Comparison of ENCODE assay signal across 13 cellular contexts in the genomic region with DNA sequence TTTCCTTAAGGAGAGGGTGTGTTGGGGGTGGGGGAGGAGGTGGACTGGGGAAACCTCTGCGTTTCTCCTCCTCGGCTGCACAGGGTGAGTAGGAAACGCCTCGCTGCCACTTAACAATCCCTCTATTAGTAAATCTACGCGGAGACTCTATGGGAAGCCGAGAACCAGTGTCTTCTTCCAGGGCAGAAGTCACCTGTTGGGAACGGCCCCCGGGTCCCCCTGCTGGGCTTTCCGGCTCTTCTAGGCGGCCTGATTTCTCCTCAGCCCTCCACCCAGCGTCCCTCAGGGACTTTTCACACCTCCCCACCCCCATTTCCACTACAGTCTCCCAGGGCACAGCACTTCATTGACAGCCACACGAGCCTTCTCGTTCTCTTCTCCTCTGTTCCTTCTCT. TPM values are rescaled to one million over a fixed set of nuclear protein-coding genes. Genes with fewer than 3 reads are reported as not detected.
DNase-seq lines count a peak whose midpoint lies in the region; ATAC-seq and TF ChIP-seq lines count a peak whose summit lies in the region.
"Had no signal": no experiment of that assay in that cellular context is flagged by ENCODE, and none has a peak within 500 bp of the region (broad histone marks: within the 10 kb centered on the region; RNA-seq: fewer than 3 reads in every experiment).

No MANE protein-coding gene starts in this region.

- H3K36me3 ChIP-seq in prostate gland: no peaks in the 10 kb centered on the region
- H3K36me3 ChIP-seq: BE2C, cardiac muscle cell had no signal

- H3K4me1 Mint-ChIP-seq in activated CD4-positive, alpha-beta T cell treated with anti-CD3 and anti-CD28 coated beads, Interleukin-2, amount 10 ng/mL, durations not matched to agents 7 days and 5 days: peaks cover 35% of the 10 kb centered on the region
- H3K4me1 Mint-ChIP-seq in stimulated activated effector memory CD8-positive, alpha-beta T cell treated with anti-CD3 and anti-CD28 coated beads, Interleukin-12 subunit alpha, Interleukin-12 subunit beta, amount 100 ng/mL, for 72 hours: peaks cover 48% of the 10 kb centered on the region

- peaks cover 82% of the 10 kb centered on the region for H3K27me3 ChIP-seq in prostate gland (replicated peaks; ENCODE audit: insufficient read depth)

- peaks cover 81% of the 10 kb centered on the region for H3K27me3 Mint-ChIP-seq in activated CD4-positive, alpha-beta T cell treated with anti-CD3 and anti-CD28 coated beads, Interleukin-2, amount 10 ng/mL, durations not matched to agents 7 days and 5 days

- peaks cover 3% of the 10 kb centered on the region for H3K36me3 Mint-ChIP-seq in activated CD4-positive, alpha-beta T cell treated with anti-CD3 and anti-CD28 coated beads, Interleukin-2, amount 10 ng/mL, durations not matched to agents 7 days and 5 days (ENCODE audit: low read depth)
- peaks cover 12% of the 10 kb centered on the region for H3K36me3 Mint-ChIP-seq in stimulated activated effector memory CD8-positive, alpha-beta T cell treated with anti-CD3 and anti-CD28 coated beads, Interleukin-12 subunit alpha, Interleukin-12 subunit beta, amount 100 ng/mL, for 72 hours

- H3K9me3 Mint-ChIP-seq in activated CD4-positive, alpha-beta T cell treated with anti-CD3 and anti-CD28 coated beads, Interleukin-2, amount 10 ng/mL, durations not matched to agents 7 days and 5 days: no peaks in the 10 kb centered on the region
- H3K9me3 Mint-ChIP-seq in stimulated activated effector memory CD8-positive, alpha-beta T cell treated with anti-CD3 and anti-CD28 coated beads, Interleukin-12 subunit alpha, Interleukin-12 subunit beta, amount 100 ng/mL, for 72 hours: no peaks in the 10 kb centered on the region

- no peaks in the 10 kb centered on the region for H3K4me1 ChIP-seq in prostate gland (replicated peaks)
- H3K4me1 ChIP-seq: BE2C had no signal

- H3K27ac ChIP-seq in prostate gland: no peak overlapping the region
- H3K27ac ChIP-seq: cardiac muscle cell had no signal

- DNase-seq in activated CD4-positive, alpha-beta T cell treated with anti-CD3 and anti-CD28 coated beads, Interleukin-2, amount 10 ng/mL, durations not matched to agents 7 days and 5 days: no peak
- no peak for DNase-seq in activated CD4-positive, alpha-beta T cell treated with anti-CD3 and anti-CD28 coated beads, Interleukin-2, amount 50 U/mL, for 4 hours
- DNase-seq in NCI-H2171 treated with DMSO at 0.1 percent for 48 hours (lab: John Stamatoyannopoulos, UW) (peak; percentile 69), ecto neural progenitor cell (ENCODE audit: low spot score) (peak; percentile 66), activated gamma-delta T cell (lab: John Stamatoyannopoulos, UW) (no peak), prostate gland (ENCODE audit: low spot score) (no peak)
- no peak for DNase-seq in stimulated activated effector memory CD8-positive, alpha-beta T cell treated with anti-CD3 and anti-CD28 coated beads, Interleukin-12 subunit alpha, Interleukin-12 subunit beta, amount 100 ng/mL, for 72 hours (ENCODE audit: low spot score in 2 of 2)
- DNase-seq: activated CD4-positive, CD25-positive, alpha-beta regulatory T cell treated with anti-CD3 and anti-CD28 coated beads, Interleukin-2, amount 50 U/mL, for 72 hours; BE2C; stimulated activated CD4-positive, alpha-beta T cell treated with anti-CD3 and anti-CD28 coated beads, Interleukin-4, amount 100 ng/mL, for 24 hours had no signal

- H3K9me3 ChIP-seq in prostate gland: no peaks in the 10 kb centered on the region
- H3K9me3 ChIP-seq: BE2C had no signal

- POLR2A ChIA-PET in activated CD4-positive, alpha-beta T cell treated with anti-CD3 and anti-CD28 coated beads, Interleukin-2, amount 10 ng/mL, durations not matched to agents 7 days and 5 days (lab: Charles Lee): no interaction called here

- no peak overlapping the region for H3K4me3 ChIP-seq in prostate gland
- H3K4me3 ChIP-seq: cardiac muscle cell had no signal

- no peak for ATAC-seq in stimulated activated effector memory CD8-positive, alpha-beta T cell treated with anti-CD3 and anti-CD28 coated beads, Interleukin-12 subunit alpha, Interleukin-12 subunit beta, amount 100 ng/mL, for 72 hours
- ATAC-seq in HG03565 (IDR thresholded peaks at IDR 0.05; ENCODE audit: unreplicated experiment): no peak

- TF ChIP-seq CTCF in prostate gland (IDR thresholded peaks at IDR 0.05): no peak

- H3K27ac Mint-ChIP-seq in activated CD4-positive, alpha-beta T cell treated with anti-CD3 and anti-CD28 coated beads, Interleukin-2, amount 10 ng/mL, durations not matched to agents 7 days and 5 days: peak overlapping the region; percentile 58
- H3K27ac Mint-ChIP-seq in stimulated activated effector memory CD8-positive, alpha-beta T cell treated with anti-CD3 and anti-CD28 coated beads, Interleukin-12 subunit alpha, Interleukin-12 subunit beta, amount 100 ng/mL, for 72 hours: no peak overlapping the region

- WGBS in prostate gland: 10% methylated on average over 14 of the region's 14 CpGs

- no peak overlapping the region for H3K4me3 Mint-ChIP-seq in activated CD4-positive, alpha-beta T cell treated with anti-CD3 and anti-CD28 coated beads, Interleukin-2, amount 10 ng/mL, durations not matched to agents 7 days and 5 days
- peak overlapping the region; percentile 68 for H3K4me3 Mint-ChIP-seq in stimulated activated effector memory CD8-positive, alpha-beta T cell treated with anti-CD3 and anti-CD28 coated beads, Interleukin-12 subunit alpha, Interleukin-12 subunit beta, amount 100 ng/mL, for 72 hours

- TF ChIP-seq POLR2A in prostate gland (IDR thresholded peaks at IDR 0.05): no peak

- CTCF ChIA-PET in activated CD4-positive, alpha-beta T cell treated with anti-CD3 and anti-CD28 coated beads, Interleukin-2, amount 10 ng/mL, durations not matched to agents 7 days and 5 days (lab: Charles Lee): interaction anchor here (0.8 to 2.9 kb wide), 2 partner anchors 9 to 1806 kb away, joined by 3 to 13 read pairs; no protein-coding TSS in a partner anchor

- intact Hi-C loops in prostate gland (cut with DNase I): no loop called here

RNA-seq across cellular contexts. Expression of gene SP9, which starts 2.1 kb away (rescaled TPM):
- not detected for total RNA-seq in activated CD4-positive, alpha-beta T cell treated with anti-CD3 and anti-CD28 coated beads, Interleukin-2, amount 10 ng/mL, durations not matched to agents 7 days and 5 days
- under 1 TPM in 1 of 2 donors, not detected in 1; 0.40 TPM for total RNA-seq in prostate gland
- total RNA-seq: cardiac muscle cell, urinary bladder had no signal

Comparison
In these comparisons a context has a peak if more than half of its experiments do, and no peak if none do; other contexts are left out.
1. DNase-seq: peak in NCI-H2171 treated with DMSO at 0.1 percent for 48 hours (single experiment) and ecto neural progenitor cell (single experiment); none in activated CD4-positive, alpha-beta T cell treated with anti-CD3 and anti-CD28 coated beads, Interleukin-2, amount 10 ng/mL, durations not matched to agents 7 days and 5 days (single experiment), activated CD4-positive, alpha-beta T cell treated with anti-CD3 and anti-CD28 coated beads, Interleukin-2, amount 50 U/mL, for 4 hours (0 of 2), stimulated activated effector memory CD8-positive, alpha-beta T cell treated with anti-CD3 and anti-CD28 coated beads, Interleukin-12 subunit alpha, Interleukin-12 subunit beta, amount 100 ng/mL, for 72 hours (0 of 2), activated gamma-delta T cell (single experiment) and prostate gland (single experiment).